In the genomic region with DNA sequence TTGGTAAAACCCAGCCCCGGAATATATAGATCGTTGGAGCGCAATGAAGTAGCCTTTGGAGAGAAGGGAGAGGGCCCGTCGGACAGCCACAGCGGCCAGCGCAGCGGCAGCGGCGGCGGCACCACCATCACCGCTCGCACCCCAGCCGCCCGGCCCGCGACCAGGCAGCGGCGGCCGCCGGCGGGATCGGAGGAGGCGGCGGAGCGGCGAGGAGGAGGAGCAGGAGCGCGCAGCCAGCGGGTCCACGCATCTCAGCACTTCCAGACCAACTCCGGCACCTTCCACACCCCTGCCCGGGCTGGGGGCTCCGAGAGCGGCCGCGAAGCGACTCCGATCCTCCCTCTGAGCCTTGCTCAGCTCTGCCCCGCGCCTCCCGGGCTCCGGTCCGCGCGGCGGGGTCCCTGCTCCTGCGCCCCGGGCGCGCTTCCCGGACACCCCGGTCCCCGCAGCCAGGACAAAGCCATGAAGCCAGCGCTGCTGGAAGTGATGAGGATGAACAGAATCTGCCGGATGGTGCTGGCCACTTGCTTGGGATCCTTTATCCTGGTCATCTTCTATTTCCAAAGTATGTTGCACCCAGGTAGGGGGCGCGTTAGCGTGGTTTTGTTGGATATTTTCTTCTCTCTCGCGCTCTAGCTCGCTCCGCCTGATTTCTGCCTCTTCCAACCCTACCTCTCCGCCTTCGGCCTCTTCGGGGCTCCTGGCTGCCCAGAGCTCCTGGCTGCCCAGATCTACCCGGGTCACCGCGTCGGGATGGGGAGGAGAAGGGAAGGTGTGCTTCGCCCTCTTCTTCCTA, we compare ENCODE assay signal across 8 cellular contexts. TPM values are rescaled to one million over a fixed set of nuclear protein-coding genes. Genes with fewer than 3 reads are reported as not detected.
DNase-seq lines count a peak whose midpoint lies in the region; ATAC-seq and TF ChIP-seq lines count a peak whose summit lies in the region.

No MANE protein-coding gene starts in this region.

- peak; percentile 71 for DNase-seq in GM10266 (ENCODE audit: extremely low spot score)
- DNase-seq in HAP-1 (ENCODE audit: low spot score in 2 of 2) = peak; percentile 73 to 81
- peak; percentile 85 for DNase-seq in M059J (ENCODE audit: low read depth)
- peak in 52 of 58 donors; percentile 10 to 79 (median 46) for DNase-seq in anterior cingulate cortex (lab: John Stamatoyannopoulos, UW)
- peak; percentile 76 for DNase-seq in right atrium auricular region (ENCODE audit: low spot score)
- DNase-seq in posterior vena cava (ENCODE audit: low spot score) = peak; percentile 90
- DNase-seq in SKM-1 treated with dmso at 0.1 percent for 144 hours (lab: John Stamatoyannopoulos, UW; ENCODE audit: unreplicated experiment) = no peak

- no peaks in the 10 kb centered on the region for H3K27me3 ChIP-seq in HAP-1 (ENCODE audit: low read depth)
- H3K27me3 ChIP-seq in right atrium auricular region = no peaks in the 10 kb centered on the region

- no peaks in the 10 kb centered on the region for H3K9me3 ChIP-seq in HAP-1
- no peaks in the 10 kb centered on the region for H3K9me3 ChIP-seq in right atrium auricular region

- H3K4me1 ChIP-seq in HAP-1 (peaks cover 5% of the 10 kb centered on the region), right atrium auricular region (peaks cover 0 to 30% of the 10 kb centered on the region in 2 donors)

- in situ Hi-C loops in HAP-1 (cut with MboI; ENCODE audit: low sequenced_read_pairs) = no loop called here

- H3K4me3 ChIP-seq in HAP-1 (peak overlapping the region; percentile 57), right atrium auricular region (peak overlapping the region; percentile 91 to 94)

- intact Hi-C loops in posterior vena cava (cut with DNase I) = loop anchor here in 1 of 2 donors (10.0 kb wide), 1 partner anchor 138 kb away; no protein-coding TSS in a partner anchor

- H3K27ac ChIP-seq in right atrium auricular region = peak overlapping the region; percentile 90 to 92

- ATAC-seq in SK-N-SH treated with all-trans-retinoic acid at 6 μM for 48 hours = peak; percentile 75

- H3K36me3 ChIP-seq in HAP-1 (replicated peaks) (no peaks in the 10 kb centered on the region), right atrium auricular region (no peaks in the 10 kb centered on the region)

- TF ChIP-seq CTCF in GM10266 (IDR thresholded peaks at IDR 0.05; ENCODE audit: control insufficient read depth, insufficient read depth, low read depth, missing control alignments) (peak; percentile 62), right atrium auricular region (IDR thresholded peaks at IDR 0.05) (peak; percentile 26 to 68)

TF ChIP-seq in SK-N-SH treated with all-trans-retinoic acid at 6 μM for 48 hours, 23 proteins besides CTCF, POLR2A, EP300 and RAD21:
- TF ChIP-seq PPARA (CRISPR knock-in tag; IDR thresholded peaks at IDR 0.05; ENCODE audit: borderline replicate concordance) (no peak), RARB (CRISPR knock-in tag; IDR thresholded peaks at IDR 0.05) (no peak), ZFP3 (CRISPR knock-in tag; IDR thresholded peaks at IDR 0.05) (no peak), BACH2 (CRISPR knock-in tag; IDR thresholded peaks at IDR 0.05; ENCODE audit: borderline replicate concordance) (no peak), ESRRG (CRISPR knock-in tag; IDR thresholded peaks at IDR 0.05) (no peak), ZNF565 (CRISPR knock-in tag; conservative IDR thresholded peaks at IDR 0.05; ENCODE audit: low read depth) (no peak), ISL1 (CRISPR knock-in tag; IDR thresholded peaks at IDR 0.05) (no peak), ZFP30 (CRISPR knock-in tag; IDR thresholded peaks at IDR 0.05) (no peak), TOX (CRISPR knock-in tag; IDR thresholded peaks at IDR 0.05; ENCODE audit: borderline replicate concordance) (no peak)
- TF ChIP-seq, protein P1, sequence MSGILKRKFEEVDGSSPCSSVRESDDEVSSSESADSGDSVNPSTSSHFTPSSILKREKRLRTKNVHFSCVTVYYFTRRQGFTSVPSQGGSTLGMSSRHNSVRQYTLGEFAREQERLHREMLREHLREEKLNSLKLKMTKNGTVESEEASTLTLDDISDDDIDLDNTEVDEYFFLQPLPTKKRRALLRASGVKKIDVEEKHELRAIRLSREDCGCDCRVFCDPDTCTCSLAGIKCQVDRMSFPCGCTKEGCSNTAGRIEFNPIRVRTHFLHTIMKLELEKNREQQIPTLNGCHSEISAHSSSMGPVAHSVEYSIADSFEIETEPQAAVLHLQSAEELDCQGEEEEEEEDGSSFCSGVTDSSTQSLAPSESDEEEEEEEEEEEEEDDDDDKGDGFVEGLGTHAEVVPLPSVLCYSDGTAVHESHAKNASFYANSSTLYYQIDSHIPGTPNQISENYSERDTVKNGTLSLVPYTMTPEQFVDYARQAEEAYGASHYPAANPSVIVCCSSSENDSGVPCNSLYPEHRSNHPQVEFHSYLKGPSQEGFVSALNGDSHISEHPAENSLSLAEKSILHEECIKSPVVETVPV (CRISPR knock-in tag; IDR thresholded peaks at IDR 0.05) = no peak

RNA-seq across cellular contexts. Expression of a gene that starts 0.4 kb away (rescaled TPM):
- total RNA-seq in M059J (2014; rRNA removed; shearing (Covaris generic)) = 11.1 and 19.6 TPM in 2 replicates
- total RNA-seq in right atrium auricular region (10 to 100 TPM in 1 of 2 donors, 1 to 10 TPM in 1; 7.8 to 11.9 TPM), posterior vena cava (10 to 100 TPM; 17.1 to 17.4 TPM)
